ENCODE assay signal across 1 cellular context in the genomic region with DNA sequence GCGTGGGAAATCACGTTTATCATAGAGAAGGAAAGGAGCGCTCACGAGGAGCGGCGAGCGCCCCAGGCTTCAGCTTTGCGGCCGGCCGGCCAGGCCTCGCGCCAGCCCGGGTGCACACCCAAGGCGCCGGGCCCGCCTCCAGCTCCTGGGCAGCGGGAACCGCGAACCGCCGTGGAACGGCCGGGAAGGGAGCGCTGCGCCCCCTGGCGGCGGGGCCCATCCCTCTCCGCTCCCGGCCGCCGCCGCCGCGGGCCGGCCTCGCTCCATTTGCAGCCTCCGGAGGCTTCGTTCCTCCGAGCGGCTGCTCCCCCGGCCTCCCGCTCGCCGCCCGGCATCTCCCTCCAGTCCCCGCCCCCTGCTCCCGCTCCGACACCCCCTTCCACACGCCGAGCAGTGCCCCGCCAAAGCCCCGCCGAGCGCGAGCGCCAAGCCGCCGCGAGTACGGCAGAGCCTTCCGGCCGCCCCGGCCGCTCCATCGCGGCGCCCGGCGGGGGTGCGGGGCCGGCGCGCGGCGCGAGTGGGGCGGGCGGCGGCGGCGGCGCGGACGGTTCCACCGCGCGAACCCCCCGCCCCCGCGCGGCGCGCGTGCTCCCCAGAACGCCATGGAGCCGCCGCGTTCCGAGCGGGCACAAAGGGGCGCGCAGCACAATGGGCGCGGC.
TF ChIP-seq lines count a peak whose summit lies in the region.

No MANE protein-coding gene starts in this region.

TF ChIP-seq in K562, 482 proteins besides CTCF, POLR2A, EP300 and RAD21 (continued from another document and continues in another):
- TF ChIP-seq, protein P1, sequence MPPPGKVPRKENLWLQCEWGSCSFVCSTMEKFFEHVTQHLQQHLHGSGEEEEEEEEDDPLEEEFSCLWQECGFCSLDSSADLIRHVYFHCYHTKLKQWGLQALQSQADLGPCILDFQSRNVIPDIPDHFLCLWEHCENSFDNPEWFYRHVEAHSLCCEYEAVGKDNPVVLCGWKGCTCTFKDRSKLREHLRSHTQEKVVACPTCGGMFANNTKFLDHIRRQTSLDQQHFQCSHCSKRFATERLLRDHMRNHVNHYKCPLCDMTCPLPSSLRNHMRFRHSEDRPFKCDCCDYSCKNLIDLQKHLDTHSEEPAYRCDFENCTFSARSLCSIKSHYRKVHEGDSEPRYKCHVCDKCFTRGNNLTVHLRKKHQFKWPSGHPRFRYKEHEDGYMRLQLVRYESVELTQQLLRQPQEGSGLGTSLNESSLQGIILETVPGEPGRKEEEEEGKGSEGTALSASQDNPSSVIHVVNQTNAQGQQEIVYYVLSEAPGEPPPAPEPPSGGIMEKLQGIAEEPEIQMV (tag; conservative IDR thresholded peaks at IDR 0.05; ENCODE audit: low read depth): no peak
- TF ChIP-seq, protein P2, sequence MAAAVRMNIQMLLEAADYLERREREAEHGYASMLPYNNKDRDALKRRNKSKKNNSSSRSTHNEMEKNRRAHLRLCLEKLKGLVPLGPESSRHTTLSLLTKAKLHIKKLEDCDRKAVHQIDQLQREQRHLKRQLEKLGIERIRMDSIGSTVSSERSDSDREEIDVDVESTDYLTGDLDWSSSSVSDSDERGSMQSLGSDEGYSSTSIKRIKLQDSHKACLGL (CRISPR knock-in tag; IDR thresholded peaks at IDR 0.05; ENCODE audit: borderline replicate concordance, poor library complexity, severe bottlenecking): no peak
- TF ChIP-seq, protein P3, sequence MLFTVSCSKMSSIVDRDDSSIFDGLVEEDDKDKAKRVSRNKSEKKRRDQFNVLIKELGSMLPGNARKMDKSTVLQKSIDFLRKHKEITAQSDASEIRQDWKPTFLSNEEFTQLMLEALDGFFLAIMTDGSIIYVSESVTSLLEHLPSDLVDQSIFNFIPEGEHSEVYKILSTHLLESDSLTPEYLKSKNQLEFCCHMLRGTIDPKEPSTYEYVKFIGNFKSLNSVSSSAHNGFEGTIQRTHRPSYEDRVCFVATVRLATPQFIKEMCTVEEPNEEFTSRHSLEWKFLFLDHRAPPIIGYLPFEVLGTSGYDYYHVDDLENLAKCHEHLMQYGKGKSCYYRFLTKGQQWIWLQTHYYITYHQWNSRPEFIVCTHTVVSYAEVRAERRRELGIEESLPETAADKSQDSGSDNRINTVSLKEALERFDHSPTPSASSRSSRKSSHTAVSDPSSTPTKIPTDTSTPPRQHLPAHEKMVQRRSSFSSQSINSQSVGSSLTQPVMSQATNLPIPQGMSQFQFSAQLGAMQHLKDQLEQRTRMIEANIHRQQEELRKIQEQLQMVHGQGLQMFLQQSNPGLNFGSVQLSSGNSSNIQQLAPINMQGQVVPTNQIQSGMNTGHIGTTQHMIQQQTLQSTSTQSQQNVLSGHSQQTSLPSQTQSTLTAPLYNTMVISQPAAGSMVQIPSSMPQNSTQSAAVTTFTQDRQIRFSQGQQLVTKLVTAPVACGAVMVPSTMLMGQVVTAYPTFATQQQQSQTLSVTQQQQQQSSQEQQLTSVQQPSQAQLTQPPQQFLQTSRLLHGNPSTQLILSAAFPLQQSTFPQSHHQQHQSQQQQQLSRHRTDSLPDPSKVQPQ (CRISPR knock-in tag; IDR thresholded peaks at IDR 0.05; ENCODE audit: borderline replicate concordance): no peak
- TF ChIP-seq NR3C1 (CRISPR knock-in tag; IDR thresholded peaks at IDR 0.05): no peak
- TF ChIP-seq PYGO2 (tag; IDR thresholded peaks at IDR 0.05): no peak
- TF ChIP-seq, protein P4, sequence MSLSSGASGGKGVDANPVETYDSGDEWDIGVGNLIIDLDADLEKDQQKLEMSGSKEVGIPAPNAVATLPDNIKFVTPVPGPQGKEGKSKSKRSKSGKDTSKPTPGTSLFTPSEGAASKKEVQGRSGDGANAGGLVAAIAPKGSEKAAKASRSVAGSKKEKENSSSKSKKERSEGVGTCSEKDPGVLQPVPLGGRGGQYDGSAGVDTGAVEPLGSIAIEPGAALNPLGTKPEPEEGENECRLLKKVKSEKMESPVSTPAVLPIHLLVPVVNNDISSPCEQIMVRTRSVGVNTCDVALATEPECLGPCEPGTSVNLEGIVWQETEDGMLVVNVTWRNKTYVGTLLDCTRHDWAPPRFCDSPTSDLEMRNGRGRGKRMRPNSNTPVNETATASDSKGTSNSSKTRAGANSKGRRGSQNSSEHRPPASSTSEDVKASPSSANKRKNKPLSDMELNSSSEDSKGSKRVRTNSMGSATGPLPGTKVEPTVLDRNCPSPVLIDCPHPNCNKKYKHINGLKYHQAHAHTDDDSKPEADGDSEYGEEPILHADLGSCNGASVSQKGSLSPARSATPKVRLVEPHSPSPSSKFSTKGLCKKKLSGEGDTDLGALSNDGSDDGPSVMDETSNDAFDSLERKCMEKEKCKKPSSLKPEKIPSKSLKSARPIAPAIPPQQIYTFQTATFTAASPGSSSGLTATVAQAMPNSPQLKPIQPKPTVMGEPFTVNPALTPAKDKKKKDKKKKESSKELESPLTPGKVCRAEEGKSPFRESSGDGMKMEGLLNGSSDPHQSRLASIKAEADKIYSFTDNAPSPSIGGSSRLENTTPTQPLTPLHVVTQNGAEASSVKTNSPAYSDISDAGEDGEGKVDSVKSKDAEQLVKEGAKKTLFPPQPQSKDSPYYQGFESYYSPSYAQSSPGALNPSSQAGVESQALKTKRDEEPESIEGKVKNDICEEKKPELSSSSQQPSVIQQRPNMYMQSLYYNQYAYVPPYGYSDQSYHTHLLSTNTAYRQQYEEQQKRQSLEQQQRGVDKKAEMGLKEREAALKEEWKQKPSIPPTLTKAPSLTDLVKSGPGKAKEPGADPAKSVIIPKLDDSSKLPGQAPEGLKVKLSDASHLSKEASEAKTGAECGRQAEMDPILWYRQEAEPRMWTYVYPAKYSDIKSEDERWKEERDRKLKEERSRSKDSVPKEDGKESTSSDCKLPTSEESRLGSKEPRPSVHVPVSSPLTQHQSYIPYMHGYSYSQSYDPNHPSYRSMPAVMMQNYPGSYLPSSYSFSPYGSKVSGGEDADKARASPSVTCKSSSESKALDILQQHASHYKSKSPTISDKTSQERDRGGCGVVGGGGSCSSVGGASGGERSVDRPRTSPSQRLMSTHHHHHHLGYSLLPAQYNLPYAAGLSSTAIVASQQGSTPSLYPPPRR (CRISPR knock-in tag; IDR thresholded peaks at IDR 0.05; ENCODE audit: borderline replicate concordance): no peak
- TF ChIP-seq, protein P5, sequence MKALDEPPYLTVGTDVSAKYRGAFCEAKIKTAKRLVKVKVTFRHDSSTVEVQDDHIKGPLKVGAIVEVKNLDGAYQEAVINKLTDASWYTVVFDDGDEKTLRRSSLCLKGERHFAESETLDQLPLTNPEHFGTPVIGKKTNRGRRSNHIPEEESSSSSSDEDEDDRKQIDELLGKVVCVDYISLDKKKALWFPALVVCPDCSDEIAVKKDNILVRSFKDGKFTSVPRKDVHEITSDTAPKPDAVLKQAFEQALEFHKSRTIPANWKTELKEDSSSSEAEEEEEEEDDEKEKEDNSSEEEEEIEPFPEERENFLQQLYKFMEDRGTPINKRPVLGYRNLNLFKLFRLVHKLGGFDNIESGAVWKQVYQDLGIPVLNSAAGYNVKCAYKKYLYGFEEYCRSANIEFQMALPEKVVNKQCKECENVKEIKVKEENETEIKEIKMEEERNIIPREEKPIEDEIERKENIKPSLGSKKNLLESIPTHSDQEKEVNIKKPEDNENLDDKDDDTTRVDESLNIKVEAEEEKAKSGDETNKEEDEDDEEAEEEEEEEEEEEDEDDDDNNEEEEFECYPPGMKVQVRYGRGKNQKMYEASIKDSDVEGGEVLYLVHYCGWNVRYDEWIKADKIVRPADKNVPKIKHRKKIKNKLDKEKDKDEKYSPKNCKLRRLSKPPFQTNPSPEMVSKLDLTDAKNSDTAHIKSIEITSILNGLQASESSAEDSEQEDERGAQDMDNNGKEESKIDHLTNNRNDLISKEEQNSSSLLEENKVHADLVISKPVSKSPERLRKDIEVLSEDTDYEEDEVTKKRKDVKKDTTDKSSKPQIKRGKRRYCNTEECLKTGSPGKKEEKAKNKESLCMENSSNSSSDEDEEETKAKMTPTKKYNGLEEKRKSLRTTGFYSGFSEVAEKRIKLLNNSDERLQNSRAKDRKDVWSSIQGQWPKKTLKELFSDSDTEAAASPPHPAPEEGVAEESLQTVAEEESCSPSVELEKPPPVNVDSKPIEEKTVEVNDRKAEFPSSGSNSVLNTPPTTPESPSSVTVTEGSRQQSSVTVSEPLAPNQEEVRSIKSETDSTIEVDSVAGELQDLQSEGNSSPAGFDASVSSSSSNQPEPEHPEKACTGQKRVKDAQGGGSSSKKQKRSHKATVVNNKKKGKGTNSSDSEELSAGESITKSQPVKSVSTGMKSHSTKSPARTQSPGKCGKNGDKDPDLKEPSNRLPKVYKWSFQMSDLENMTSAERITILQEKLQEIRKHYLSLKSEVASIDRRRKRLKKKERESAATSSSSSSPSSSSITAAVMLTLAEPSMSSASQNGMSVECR (CRISPR knock-in tag; IDR thresholded peaks at IDR 0.05): no peak
- no peak for TF ChIP-seq SAFB2 (IDR thresholded peaks at IDR 0.05; ENCODE audit: borderline replicate concordance, low read depth, low read length, severe bottlenecking)
- TF ChIP-seq ZNF583 (CRISPR knock-in tag; IDR thresholded peaks at IDR 0.05): peak; percentile 50; the same call in 1 of the 2 replicates
- TF ChIP-seq ZNF766 (CRISPR knock-in tag; conservative IDR thresholded peaks at IDR 0.05): 0 out of 2 replicates have a peak, but pooled peaks have one; percentile 20
- no peak for TF ChIP-seq ZC3H11A (IDR thresholded peaks at IDR 0.05; ENCODE audit: low read depth, low read length)
- no peak for TF ChIP-seq THRAP3 (IDR thresholded peaks at IDR 0.05; ENCODE audit: borderline replicate concordance)
- no peak for TF ChIP-seq ZNF217 (CRISPR knock-in tag; IDR thresholded peaks at IDR 0.05)
- TF ChIP-seq RBM17 (IDR thresholded peaks at IDR 0.05; ENCODE audit: borderline replicate concordance, low read depth, low read length): no peak
- no peak for TF ChIP-seq STAT5A (IDR thresholded peaks at IDR 0.05; ENCODE audit: borderline replicate concordance, low read length)
- TF ChIP-seq NFYB (IDR thresholded peaks at IDR 0.05; ENCODE audit: extremely low read depth, insufficient read length): no peak
- TF ChIP-seq MAFK (IDR thresholded peaks at IDR 0.05; ENCODE audit: low read length): no peak
- TF ChIP-seq FIP1L1 (IDR thresholded peaks at IDR 0.05; ENCODE audit: low read depth, low read length, poor library complexity, severe bottlenecking): peak; percentile 44
- TF ChIP-seq KAT8 (IDR thresholded peaks at IDR 0.05; ENCODE audit: low read depth): no peak
- no peak for TF ChIP-seq NFATC3 (IDR thresholded peaks at IDR 0.05)
- TF ChIP-seq CEBPB (tag; IDR thresholded peaks at IDR 0.05): no peak
- TF ChIP-seq ZNF586 (CRISPR knock-in tag; conservative IDR thresholded peaks at IDR 0.05): no peak
- TF ChIP-seq CHD1 (IDR thresholded peaks at IDR 0.05; ENCODE audit: low read length): no peak
- TF ChIP-seq FOXA3 (CRISPR knock-in tag; conservative IDR thresholded peaks at IDR 0.05 in 1 of 2, IDR thresholded peaks at IDR 0.05 in 1 of 2): no peak
- TF ChIP-seq ZNF253 (CRISPR knock-in tag; conservative IDR thresholded peaks at IDR 0.05): no peak
- TF ChIP-seq, protein P6, sequence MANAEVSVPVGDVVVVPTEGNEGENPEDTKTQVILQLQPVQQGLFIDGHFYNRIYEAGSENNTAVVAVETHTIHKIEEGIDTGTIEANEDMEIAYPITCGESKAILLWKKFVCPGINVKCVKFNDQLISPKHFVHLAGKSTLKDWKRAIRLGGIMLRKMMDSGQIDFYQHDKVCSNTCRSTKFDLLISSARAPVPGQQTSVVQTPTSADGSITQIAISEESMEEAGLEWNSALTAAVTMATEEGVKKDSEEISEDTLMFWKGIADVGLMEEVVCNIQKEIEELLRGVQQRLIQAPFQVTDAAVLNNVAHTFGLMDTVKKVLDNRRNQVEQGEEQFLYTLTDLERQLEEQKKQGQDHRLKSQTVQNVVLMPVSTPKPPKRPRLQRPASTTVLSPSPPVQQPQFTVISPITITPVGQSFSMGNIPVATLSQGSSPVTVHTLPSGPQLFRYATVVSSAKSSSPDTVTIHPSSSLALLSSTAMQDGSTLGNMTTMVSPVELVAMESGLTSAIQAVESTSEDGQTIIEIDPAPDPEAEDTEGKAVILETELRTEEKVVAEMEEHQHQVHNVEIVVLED (CRISPR knock-in tag; IDR thresholded peaks at IDR 0.05): peak; percentile 40
- TF ChIP-seq PHF21A (IDR thresholded peaks at IDR 0.05; ENCODE audit: borderline replicate concordance, low read depth): no peak
- 0 out of 2 replicates have a peak, but pooled peaks have one; percentile 32 for TF ChIP-seq KLF13 (tag; IDR thresholded peaks at IDR 0.05; ENCODE audit: borderline replicate concordance, low read depth)
- TF ChIP-seq, protein P7, sequence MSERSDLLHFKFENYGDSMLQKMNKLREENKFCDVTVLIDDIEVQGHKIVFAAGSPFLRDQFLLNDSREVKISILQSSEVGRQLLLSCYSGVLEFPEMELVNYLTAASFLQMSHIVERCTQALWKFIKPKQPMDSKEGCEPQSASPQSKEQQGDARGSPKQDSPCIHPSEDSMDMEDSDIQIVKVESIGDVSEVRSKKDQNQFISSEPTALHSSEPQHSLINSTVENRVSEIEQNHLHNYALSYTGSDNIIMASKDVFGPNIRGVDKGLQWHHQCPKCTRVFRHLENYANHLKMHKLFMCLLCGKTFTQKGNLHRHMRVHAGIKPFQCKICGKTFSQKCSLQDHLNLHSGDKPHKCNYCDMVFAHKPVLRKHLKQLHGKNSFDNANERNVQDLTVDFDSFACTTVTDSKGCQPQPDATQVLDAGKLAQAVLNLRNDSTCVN (CRISPR knock-in tag; IDR thresholded peaks at IDR 0.05): no peak
- no peak for TF ChIP-seq ARHGAP35 (IDR thresholded peaks at IDR 0.05; ENCODE audit: partially characterized antibody)
- TF ChIP-seq EP400 (IDR thresholded peaks at IDR 0.05): no peak
- no peak; the same call in 1 of the 2 replicates for TF ChIP-seq TCF3 (CRISPR knock-in tag; IDR thresholded peaks at IDR 0.05)
- no peak for TF ChIP-seq CBFA2T2 (conservative IDR thresholded peaks at IDR 0.05)
- no peak for TF ChIP-seq PRMT5 (CRISPR knock-in tag; IDR thresholded peaks at IDR 0.05)
- no peak for TF ChIP-seq ZNF785 (CRISPR knock-in tag; IDR thresholded peaks at IDR 0.05)
- no peak for TF ChIP-seq POU5F1 (IDR thresholded peaks at IDR 0.05; ENCODE audit: borderline replicate concordance, low read depth, low read length, partially characterized antibody)
- no peak for TF ChIP-seq ZNF282 (CRISPR knock-in tag; IDR thresholded peaks at IDR 0.05)
- no peak for TF ChIP-seq ZNF174 (CRISPR knock-in tag; IDR thresholded peaks at IDR 0.05)
- TF ChIP-seq GABPB1 (CRISPR knock-in tag; IDR thresholded peaks at IDR 0.05): no peak
- TF ChIP-seq MCM3 (IDR thresholded peaks at IDR 0.05): no peak
- TF ChIP-seq HLTF (IDR thresholded peaks at IDR 0.05): no peak
- TF ChIP-seq, protein P8, sequence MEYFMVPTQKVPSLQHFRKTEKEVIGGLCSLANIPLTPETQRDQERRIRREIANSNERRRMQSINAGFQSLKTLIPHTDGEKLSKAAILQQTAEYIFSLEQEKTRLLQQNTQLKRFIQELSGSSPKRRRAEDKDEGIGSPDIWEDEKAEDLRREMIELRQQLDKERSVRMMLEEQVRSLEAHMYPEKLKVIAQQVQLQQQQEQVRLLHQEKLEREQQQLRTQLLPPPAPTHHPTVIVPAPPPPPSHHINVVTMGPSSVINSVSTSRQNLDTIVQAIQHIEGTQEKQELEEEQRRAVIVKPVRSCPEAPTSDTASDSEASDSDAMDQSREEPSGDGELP (CRISPR knock-in tag; IDR thresholded peaks at IDR 0.05; ENCODE audit: borderline replicate concordance): peak; percentile 56
- TF ChIP-seq HCFC1 (IDR thresholded peaks at IDR 0.05; ENCODE audit: low read depth, low read length): 0 out of 2 replicates have a peak, but pooled peaks have one; percentile 10
- TF ChIP-seq ZNF175 (CRISPR knock-in tag; IDR thresholded peaks at IDR 0.05; ENCODE audit: low read depth): peak; percentile 54; the same call in 1 of the 2 replicates
